In genomic region chr20:32464401-32465091, GRCh38 we compare ENCODE assay signal across 1 cellular context.
TF ChIP-seq lines count a peak whose summit lies in the region.

No MANE protein-coding gene starts in this region.

TF ChIP-seq in HepG2, 621 proteins besides CTCF, POLR2A, EP300 and RAD21 (continued from another document):
- TF ChIP-seq SOX6 (IDR thresholded peaks at IDR 0.05) (no peak), SOX6 (CRISPR knock-in tag; IDR thresholded peaks at IDR 0.05) (no peak), IKZF4 (CRISPR knock-in tag; IDR thresholded peaks at IDR 0.05; ENCODE audit: borderline replicate concordance, low read depth, not compliant biosample characterization) (peak; percentile 38), HNRNPL (IDR thresholded peaks at IDR 0.05; ENCODE audit: low read depth, low read length) (peak; percentile 89), RBFOX2 (IDR thresholded peaks at IDR 0.05; ENCODE audit: low read depth, low read length) (peak; percentile 2; the same call in 1 of the 2 replicates), HINFP (CRISPR knock-in tag; IDR thresholded peaks at IDR 0.05; ENCODE audit: low read depth) (no peak), HOXA3 (CRISPR knock-in tag; IDR thresholded peaks at IDR 0.05) (peak; percentile 1; the same call in 1 of the 2 replicates), ZNF44 (CRISPR knock-in tag; IDR thresholded peaks at IDR 0.05) (0 out of 2 replicates have a peak, but pooled peaks have one; percentile 35), ZNF782 (CRISPR knock-in tag; IDR thresholded peaks at IDR 0.05; ENCODE audit: borderline replicate concordance) (0 out of 2 replicates have a peak, but pooled peaks have one; percentile 28), ZSCAN12 (CRISPR knock-in tag; IDR thresholded peaks at IDR 0.05) (no peak), KAT7 (CRISPR knock-in tag; IDR thresholded peaks at IDR 0.05; ENCODE audit: borderline replicate concordance) (no peak)
TF ChIP-seq in HepG2: peak in this region for 12.
